Comparison of ENCODE assay signal across 8 cellular contexts in genomic region chr12:26195641-26196423, GRCh38. TPM values are rescaled to one million over a fixed set of nuclear protein-coding genes. Genes with fewer than 3 reads are reported as not detected.
A peak's percentile ranks its signal among the peaks of the same experiment; 100 is the strongest.
DNase-seq lines count a peak whose midpoint lies in the region; ATAC-seq and TF ChIP-seq lines count a peak whose summit lies in the region.

No MANE protein-coding gene starts in this region.

- H3K9me3 ChIP-seq in HUES48 (ENCODE audit: control insufficient read depth, insufficient read depth, low read length) (no peaks in the 10 kb centered on the region), heart right ventricle (no peaks in the 10 kb centered on the region)

- H3K27ac ChIP-seq in HUES48 (ENCODE audit: low read depth, low read length) (no peak overlapping the region), heart right ventricle (peak overlapping the region; percentile 67 to 95 (median 87))

- intact Hi-C loops in heart right ventricle (cut with DNase I): loop anchor here in 8 of 10 donors (2.0 to 5.0 kb wide), 6 partner anchors 67 to 101 kb away; partner anchors contain the start of gene BHLHE41 (in 6 of the 8)

- peak overlapping the region; percentile 57 for H3K9ac ChIP-seq in HUES48 (ENCODE audit: low read depth, low read length)

- peak; percentile 65 for ATAC-seq in activated naive CD8-positive, alpha-beta T cell treated with anti-CD3 and anti-CD28 coated beads, Interleukin-2, amount 50 U/mL, for 24 hours
- peak; percentile 77 to 91 (median 86) for ATAC-seq in heart right ventricle

- peak; percentile 4 for DNase-seq in activated T-cell treated with anti-CD3 and anti-CD28 coated beads for 48 hours (ENCODE audit: low read depth)
- DNase-seq in activated T-cell treated with anti-CD3 and anti-CD28 coated beads, Interleukin-2, amount 50 U/mL, for 1 hour: no peak
- DNase-seq in activated naive CD8-positive, alpha-beta T cell treated with anti-CD3 and anti-CD28 coated beads, Interleukin-2, amount 50 U/mL, for 24 hours: peak; percentile 16
- peak; percentile 47 to 51 for DNase-seq in heart right ventricle
- peak; percentile 61 for DNase-seq in occipital lobe (lab: John Stamatoyannopoulos, UW)
- no peak for DNase-seq in DMS153 (lab: John Stamatoyannopoulos, UW)
- no peak for DNase-seq in activated CD4-positive, CD25-positive, alpha-beta regulatory T cell treated with anti-CD3 and anti-CD28 coated beads, Interleukin-2, amount 50 U/mL, for 72 hours

- 0 to 1% methylated on average over 45 of the region's 45 CpGs for WGBS in heart right ventricle, 2 donors

- no peaks in the 10 kb centered on the region for H3K9me3 Mint-ChIP-seq in activated naive CD8-positive, alpha-beta T cell treated with anti-CD3 and anti-CD28 coated beads, Interleukin-2, amount 50 U/mL, for 24 hours

- H3K4me3 ChIP-seq in HUES48 (ENCODE audit: low read depth, low read length) (peak overlapping the region; percentile 63), heart right ventricle (peak overlapping the region; percentile 49 to 81 (median 68))

- peaks cover 51% of the 10 kb centered on the region for H3K27me3 ChIP-seq in HUES48 (ENCODE audit: control insufficient read depth, insufficient read depth, low read length)
- H3K27me3 ChIP-seq in heart right ventricle: peaks cover 0 to 31% (median 0%) of the 10 kb centered on the region in 7 donors

- H3K27me3 Mint-ChIP-seq in activated naive CD8-positive, alpha-beta T cell treated with anti-CD3 and anti-CD28 coated beads, Interleukin-2, amount 50 U/mL, for 24 hours: peaks cover 54% of the 10 kb centered on the region

- H3K4me1 Mint-ChIP-seq in activated naive CD8-positive, alpha-beta T cell treated with anti-CD3 and anti-CD28 coated beads, Interleukin-2, amount 50 U/mL, for 24 hours: peaks cover 6% of the 10 kb centered on the region

- peak overlapping the region; percentile 76 for H3K4me3 Mint-ChIP-seq in activated naive CD8-positive, alpha-beta T cell treated with anti-CD3 and anti-CD28 coated beads, Interleukin-2, amount 50 U/mL, for 24 hours

- H3K36me3 ChIP-seq in HUES48 (ENCODE audit: control insufficient read depth, insufficient read depth, low read length) (no peaks in the 10 kb centered on the region), heart right ventricle (no peaks in the 10 kb centered on the region)

- no peak overlapping the region for H3K27ac Mint-ChIP-seq in activated naive CD8-positive, alpha-beta T cell treated with anti-CD3 and anti-CD28 coated beads, Interleukin-2, amount 50 U/mL, for 24 hours

- H3K4me1 ChIP-seq in HUES48 (ENCODE audit: control insufficient read depth, insufficient read depth, low read length) (0 out of 2 replicates have a peak, but pooled peaks cover 4% of the 10 kb centered on the region), heart right ventricle (peaks cover 0 to 47% (median 26%) of the 10 kb centered on the region in 9 donors)

- TF ChIP-seq CTCF in heart right ventricle (IDR thresholded peaks at IDR 0.05): peak in 2 of 9 donors; percentile 10 to 11

- no peaks in the 10 kb centered on the region for H3K36me3 Mint-ChIP-seq in activated naive CD8-positive, alpha-beta T cell treated with anti-CD3 and anti-CD28 coated beads, Interleukin-2, amount 50 U/mL, for 24 hours (ENCODE audit: low read depth)

RNA-seq across cellular contexts. Expression of gene SSPN, which starts 0.5 kb away (rescaled TPM):
- 100 to 1,000 TPM in 4 of 10 donors, 10 to 100 TPM in 6; 34.0 to 115 (median 95.5) TPM for total RNA-seq in heart right ventricle
- polyA plus RNA-seq in heart right ventricle: 10 to 100 TPM in 1 of 2 donors, 1 to 10 TPM in 1; 5.9 to 13.0 TPM
- 3.7 TPM for total RNA-seq in occipital lobe

Comparison
In these comparisons a context has a peak if more than half of its experiments do, and no peak if none do; other contexts are left out.
1. DNase-seq: peak in activated T-cell treated with anti-CD3 and anti-CD28 coated beads for 48 hours (single experiment), activated naive CD8-positive, alpha-beta T cell treated with anti-CD3 and anti-CD28 coated beads, Interleukin-2, amount 50 U/mL, for 24 hours (single experiment), heart right ventricle (2 of 2) and occipital lobe (single experiment); none in activated T-cell treated with anti-CD3 and anti-CD28 coated beads, Interleukin-2, amount 50 U/mL, for 1 hour (single experiment), DMS153 (single experiment) and activated CD4-positive, CD25-positive, alpha-beta regulatory T cell treated with anti-CD3 and anti-CD28 coated beads, Interleukin-2, amount 50 U/mL, for 72 hours (single experiment).